In the genomic region with DNA sequence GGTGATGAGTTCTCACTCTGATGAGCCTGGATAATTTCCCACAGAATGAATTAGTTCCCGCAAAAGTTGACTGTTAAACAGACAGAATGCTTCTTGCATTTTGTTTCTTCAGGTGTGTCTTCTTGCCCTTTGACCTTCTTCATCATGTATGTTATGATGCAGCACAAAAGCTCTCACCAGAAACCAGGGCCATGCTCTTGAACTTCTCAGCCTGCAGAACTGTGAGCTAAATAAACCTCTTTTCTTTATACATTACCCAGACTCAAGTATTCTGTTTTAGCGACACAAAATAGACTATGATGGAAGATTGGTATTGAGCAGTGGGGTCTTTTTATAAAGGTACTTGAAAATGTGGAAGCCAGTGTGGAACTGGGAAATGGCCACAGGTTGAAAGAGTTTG, we compare ENCODE assay signal across 26 cellular contexts.
"Had no signal": no experiment of that assay in that cellular context is flagged by ENCODE, and none has a peak within 500 bp of the region (broad histone marks: within the 10 kb centered on the region; RNA-seq: fewer than 3 reads in every experiment).

No MANE protein-coding gene starts in this region.

- H3K4me2 ChIP-seq: hepatocyte had no signal

- H3K27me3 Mint-ChIP-seq: stimulated activated memory B cell treated with anti-CD40 and anti-IgM and Interleukin-4, amounts not matched to agents 10 μg/mL and 1 μg/mL and 100 μg/mL, for 72 hours had no signal

- H3K79me2 ChIP-seq: hepatocyte had no signal

- H3K36me3 ChIP-seq: gastroesophageal sphincter, heart left ventricle, ovary, spleen, tibial artery, upper lobe of left lung had no signal

- H3K27ac Mint-ChIP-seq: endodermal cell; naive thymus-derived CD8-positive, alpha-beta T cell had no signal

- H3K9me3 ChIP-seq: gastroesophageal sphincter, ovary, psoas muscle, testis, tibial artery had no signal

- ATAC-seq: esophagus mucosa; gastroesophageal sphincter; heart left ventricle; naive thymus-derived CD8-positive, alpha-beta T cell; psoas muscle; right cardiac atrium; stimulated activated memory B cell treated with anti-CD40 and anti-IgM and Interleukin-4, amounts not matched to agents 10 μg/mL and 1 μg/mL and 100 μg/mL, for 72 hours; stimulated activated naive CD8-positive, alpha-beta T cell treated with anti-CD3 and anti-CD28 coated beads, Interleukin-15, Interleukin-2, amounts not matched to agents 100 U/mL and 50 U/mL, for 24 hours had no signal

- H3K27me3 ChIP-seq: dorsolateral prefrontal cortex, gastroesophageal sphincter, heart left ventricle, hepatocyte, ovary, spleen, testis, tibial artery, upper lobe of left lung had no signal

- H3K4me1 ChIP-seq: psoas muscle, testis, tibial artery, upper lobe of left lung had no signal

- H3K27ac ChIP-seq: dorsolateral prefrontal cortex, epithelial cell of prostate, gastroesophageal sphincter, hepatocyte, ovary, psoas muscle, skin epidermis, testis, tibial artery had no signal

- DNase-seq: cortex of kidney; dorsolateral prefrontal cortex; effector CD4-positive, alpha-beta T cell; endodermal cell; heart left ventricle; kidney; mesendoderm; naive thymus-derived CD8-positive, alpha-beta T cell; occipital lobe; ovary; psoas muscle; right cardiac atrium; spleen; stimulated activated CD4-positive, alpha-beta T cell treated with anti-CD3 and anti-CD28 coated beads, Interleukin-4, amount 100 ng/mL, for 4 hours; stimulated activated naive CD8-positive, alpha-beta T cell treated with anti-CD3 and anti-CD28 coated beads, Interleukin-15, Interleukin-2, amounts not matched to agents 100 U/mL and 50 U/mL, for 24 hours; substantia nigra; testis; tibial artery; upper lobe of left lung had no signal

- H3K4me3 ChIP-seq: dorsolateral prefrontal cortex, gastroesophageal sphincter, heart left ventricle, hepatocyte, lung, ovary, psoas muscle, skin epidermis, spleen, testis, tibial artery, upper lobe of left lung had no signal

- H3K36me3 Mint-ChIP-seq: naive thymus-derived CD8-positive, alpha-beta T cell had no signal

- H3K4me3 Mint-ChIP-seq: endodermal cell; naive thymus-derived CD8-positive, alpha-beta T cell; stimulated activated memory B cell treated with anti-CD40 and anti-IgM and Interleukin-4, amounts not matched to agents 10 μg/mL and 1 μg/mL and 100 μg/mL, for 72 hours had no signal

- H2AFZ ChIP-seq: hepatocyte had no signal
